Comparison of ENCODE assay signal across 8 cellular contexts in the genomic region with DNA sequence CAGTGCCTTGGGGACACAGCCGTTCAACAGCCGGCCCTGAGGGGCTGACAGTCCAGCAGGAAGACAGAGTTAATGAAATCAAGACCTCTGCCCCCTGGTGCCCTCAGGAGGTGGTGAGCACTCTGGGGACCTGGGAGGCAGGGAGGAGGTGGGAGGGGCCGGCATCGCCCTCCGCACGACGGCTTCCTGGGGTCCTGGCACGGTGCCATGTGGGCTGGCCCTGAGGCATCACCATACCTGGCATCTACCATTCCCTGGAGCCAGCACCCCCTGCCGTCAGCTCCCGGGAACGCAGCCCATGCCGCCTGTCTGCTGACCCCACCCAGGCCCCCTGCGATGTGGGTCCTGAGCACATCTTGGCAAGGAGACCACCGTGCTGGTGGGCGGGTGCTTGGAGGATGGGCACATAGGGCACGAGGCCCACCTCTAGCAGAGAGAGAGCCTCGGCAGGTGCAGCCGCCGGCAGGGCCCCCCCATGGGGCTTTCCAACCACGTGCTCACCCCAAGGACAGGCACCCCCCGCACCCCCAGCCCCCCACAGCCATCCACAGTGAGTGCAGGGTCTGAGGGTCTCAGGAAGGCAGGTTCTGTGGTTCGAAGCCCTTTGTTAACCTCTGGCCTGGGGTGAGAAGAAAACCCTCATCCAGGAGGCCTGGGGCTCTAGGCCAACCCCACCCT. TPM values are rescaled to one million over a fixed set of nuclear protein-coding genes. Genes with fewer than 3 reads are reported as not detected.
DNase-seq lines count a peak whose midpoint lies in the region; ATAC-seq and TF ChIP-seq lines count a peak whose summit lies in the region.

No MANE protein-coding gene starts in this region.

- intact Hi-C loops in activated CD4-positive, alpha-beta T cell treated with anti-CD3 and anti-CD28 coated beads for 36 hours (cut with DNase I, micrococcal nuclease), result loop anchor here in 1 of 2 experiments (1.0 kb wide), 2 partner anchors 49 to 62 kb away; no protein-coding TSS in a partner anchor

- H3K27me3 Mint-ChIP-seq in activated CD4-positive, alpha-beta T cell treated with anti-CD3 and anti-CD28 coated beads for 36 hours, result no peaks in the 10 kb centered on the region
- peaks cover 2% of the 10 kb centered on the region for H3K27me3 Mint-ChIP-seq in neural progenitor cell (ENCODE audit: insufficient read depth, low read depth)

- no peak overlapping the region for H3K9ac ChIP-seq in neural progenitor cell

- no peak overlapping the region for H3K4me3 Mint-ChIP-seq in activated CD4-positive, alpha-beta T cell treated with anti-CD3 and anti-CD28 coated beads for 36 hours
- H3K4me3 Mint-ChIP-seq in neural progenitor cell, result no peak overlapping the region

- H3K27me3 ChIP-seq in neural progenitor cell, result no peaks in the 10 kb centered on the region

- H3K4me1 ChIP-seq in neural progenitor cell, result peaks cover 13% of the 10 kb centered on the region

- no peaks in the 10 kb centered on the region for H3K9me3 Mint-ChIP-seq in activated CD4-positive, alpha-beta T cell treated with anti-CD3 and anti-CD28 coated beads for 36 hours (ENCODE audit: low read depth)
- no peaks in the 10 kb centered on the region for H3K9me3 Mint-ChIP-seq in neural progenitor cell

- H3K79me2 ChIP-seq in neural progenitor cell (ENCODE audit: low read depth), result no peaks in the 10 kb centered on the region

- H3K36me3 Mint-ChIP-seq in activated CD4-positive, alpha-beta T cell treated with anti-CD3 and anti-CD28 coated beads for 36 hours (ENCODE audit: low read depth), result no peaks in the 10 kb centered on the region
- H3K36me3 Mint-ChIP-seq in neural progenitor cell, result no peaks in the 10 kb centered on the region

- peak; percentile 83 for DNase-seq in D341Med (ENCODE audit: low spot score)
- peak; percentile 74 for DNase-seq in NCI-H1105 treated with DMSO at 0.1 percent for 48 hours (lab: John Stamatoyannopoulos, UW)
- peak; percentile 84 for DNase-seq in activated CD4-positive, alpha-beta T cell treated with anti-CD3 and anti-CD28 coated beads for 36 hours
- DNase-seq in choroid plexus epithelial cell (ENCODE audit: low read depth), result peak; percentile 14
- no peak for DNase-seq in neural progenitor cell (ENCODE audit: low spot score)
- DNase-seq in Kasumi-1 (lab: John Stamatoyannopoulos, UW), result no peak

- H4K20me1 ChIP-seq in neural progenitor cell (ENCODE audit: low read depth), result no peaks in the 10 kb centered on the region

- no peak overlapping the region for H3K4me2 ChIP-seq in neural progenitor cell

- no peaks in the 10 kb centered on the region for H3K4me1 Mint-ChIP-seq in activated CD4-positive, alpha-beta T cell treated with anti-CD3 and anti-CD28 coated beads for 36 hours
- H3K4me1 Mint-ChIP-seq in neural progenitor cell, result peaks cover 4% of the 10 kb centered on the region

- H3K27ac Mint-ChIP-seq in activated CD4-positive, alpha-beta T cell treated with anti-CD3 and anti-CD28 coated beads for 36 hours, result no peak overlapping the region
- peak overlapping the region; percentile 74 for H3K27ac Mint-ChIP-seq in neural progenitor cell

- H3K27ac ChIP-seq in neural progenitor cell, result no peak overlapping the region

- peak; percentile 48 for TF ChIP-seq CTCF in choroid plexus epithelial cell (conservative IDR thresholded peaks at IDR 0.05; ENCODE audit: low read depth, low read length)
- TF ChIP-seq CTCF in neural progenitor cell (IDR thresholded peaks at IDR 0.05), result no peak

- H3K9me3 ChIP-seq in neural progenitor cell (ENCODE audit: low read depth), result no peaks in the 10 kb centered on the region

- H3K4me3 ChIP-seq in choroid plexus epithelial cell (ENCODE audit: low read depth, low read length), result no peak overlapping the region
- no peak overlapping the region for H3K4me3 ChIP-seq in neural progenitor cell

- no peak overlapping the region for H2AFZ ChIP-seq in neural progenitor cell (replicated peaks)

- H3F3A ChIP-seq in neural progenitor cell (ENCODE audit: low read depth), result peaks cover 5% of the 10 kb centered on the region

- ATAC-seq in activated CD4-positive, alpha-beta T cell treated with anti-CD3 and anti-CD28 coated beads for 36 hours, result peak; percentile 82
- ATAC-seq in HG03045 (IDR thresholded peaks at IDR 0.05; ENCODE audit: unreplicated experiment) (no peak), GM21529 (IDR thresholded peaks at IDR 0.05; ENCODE audit: unreplicated experiment) (no peak)

- POLR2A ChIA-PET in activated CD4-positive, alpha-beta T cell treated with anti-CD3 and anti-CD28 coated beads for 36 hours (lab: Charles Lee), result no interaction called here

- CTCF ChIA-PET in activated CD4-positive, alpha-beta T cell treated with anti-CD3 and anti-CD28 coated beads for 36 hours (lab: Charles Lee), result interaction anchor here (1.3 kb wide), 1 partner anchor 62 kb away, joined by 3 read pairs; no protein-coding TSS in a partner anchor

- H3K36me3 ChIP-seq in neural progenitor cell, result no peaks in the 10 kb centered on the region

RNA-seq across cellular contexts. Expression of a gene that starts 52.5 kb away (rescaled TPM):
- 10 to 100 TPM in 1 of 2 experiments, 1 to 10 TPM in 1; 9.9 to 12.6 TPM for total RNA-seq in activated CD4-positive, alpha-beta T cell treated with anti-CD3 and anti-CD28 coated beads for 36 hours
- total RNA-seq in neural progenitor cell (ENCODE audit: low replicate concordance), result 0.36 and 0.96 TPM in 2 replicates

Comparison
In these comparisons a context has a peak if more than half of its experiments do, and no peak if none do; other contexts are left out.
1. DNase-seq: peak in D341Med (single experiment), NCI-H1105 treated with DMSO at 0.1 percent for 48 hours (single experiment), activated CD4-positive, alpha-beta T cell treated with anti-CD3 and anti-CD28 coated beads for 36 hours (single experiment) and choroid plexus epithelial cell (single experiment); none in neural progenitor cell (single experiment) and Kasumi-1 (0 of 2).